In genomic region chr1:180309338-180309737, GRCh38 we compare ENCODE assay signal across 10 cellular contexts.
DNase-seq lines count a peak whose midpoint lies in the region; ATAC-seq and TF ChIP-seq lines count a peak whose summit lies in the region.
"Had no signal": no experiment of that assay in that cellular context is flagged by ENCODE, and none has a peak within 500 bp of the region (broad histone marks: within the 10 kb centered on the region; RNA-seq: fewer than 3 reads in every experiment).

No MANE protein-coding gene starts in this region.

- POLR2A ChIA-PET in WTC11 (lab: Charles Lee): no interaction called here

- H3K9me3 Mint-ChIP-seq in WTC11: peaks cover 16% of the 10 kb centered on the region
- peaks cover 9% of the 10 kb centered on the region for H3K9me3 Mint-ChIP-seq in activated naive CD4-positive, alpha-beta T cell treated with anti-CD3 and anti-CD28 coated beads, Interleukin-2, amount 10 ng/mL, durations not matched to agents 7 days and 5 days
- H3K9me3 Mint-ChIP-seq in activated naive CD4-positive, alpha-beta T cell treated with anti-CD3 and anti-CD28 coated beads for 36 hours: peaks cover 10% of the 10 kb centered on the region

- no peak overlapping the region for H3K4me3 Mint-ChIP-seq in WTC11
- H3K4me3 Mint-ChIP-seq in activated naive CD4-positive, alpha-beta T cell treated with anti-CD3 and anti-CD28 coated beads, Interleukin-2, amount 10 ng/mL, durations not matched to agents 7 days and 5 days: no peak overlapping the region
- H3K4me3 Mint-ChIP-seq in activated naive CD4-positive, alpha-beta T cell treated with anti-CD3 and anti-CD28 coated beads for 36 hours: no peak overlapping the region

- no peak for ATAC-seq in WTC11

- TF ChIP-seq CTCF in WTC11 (IDR thresholded peaks at IDR 0.05): no peak

- H3K27ac Mint-ChIP-seq in WTC11: peak overlapping the region; percentile 85
- no peak overlapping the region for H3K27ac Mint-ChIP-seq in activated naive CD4-positive, alpha-beta T cell treated with anti-CD3 and anti-CD28 coated beads, Interleukin-2, amount 10 ng/mL, durations not matched to agents 7 days and 5 days
- no peak overlapping the region for H3K27ac Mint-ChIP-seq in activated naive CD4-positive, alpha-beta T cell treated with anti-CD3 and anti-CD28 coated beads for 36 hours

- no peaks in the 10 kb centered on the region for H3K36me3 Mint-ChIP-seq in WTC11
- peaks cover 13% of the 10 kb centered on the region for H3K36me3 Mint-ChIP-seq in activated naive CD4-positive, alpha-beta T cell treated with anti-CD3 and anti-CD28 coated beads, Interleukin-2, amount 10 ng/mL, durations not matched to agents 7 days and 5 days
- peaks cover 34% of the 10 kb centered on the region for H3K36me3 Mint-ChIP-seq in activated naive CD4-positive, alpha-beta T cell treated with anti-CD3 and anti-CD28 coated beads for 36 hours (ENCODE audit: low read depth)

- H3K27me3 Mint-ChIP-seq in WTC11 (ENCODE audit: low read depth): no peaks in the 10 kb centered on the region
- H3K27me3 Mint-ChIP-seq in activated naive CD4-positive, alpha-beta T cell treated with anti-CD3 and anti-CD28 coated beads, Interleukin-2, amount 10 ng/mL, durations not matched to agents 7 days and 5 days: no peaks in the 10 kb centered on the region
- H3K27me3 Mint-ChIP-seq in activated naive CD4-positive, alpha-beta T cell treated with anti-CD3 and anti-CD28 coated beads for 36 hours (ENCODE audit: low read depth): no peaks in the 10 kb centered on the region

- DNase-seq in HCEC 1CT: peak; percentile 61
- DNase-seq in WTC11 (ENCODE audit: low spot score): no peak
- peak; percentile 31 for DNase-seq in hepatic stellate cell (ENCODE audit: low spot score)
- DNase-seq in stromal cell of bone marrow (ENCODE audit: low read depth): peak; percentile 34
- no peak for DNase-seq in activated naive CD4-positive, alpha-beta T cell treated with anti-CD3 and anti-CD28 coated beads, Interleukin-2, amount 10 ng/mL, durations not matched to agents 7 days and 5 days
- DNase-seq in dermis blood vessel endothelial cell: no peak
- DNase-seq in activated naive CD4-positive, alpha-beta T cell treated with anti-CD3 and anti-CD28 coated beads for 36 hours: no peak
- DNase-seq: activated CD4-positive, alpha-beta T cell treated with anti-CD3 and anti-CD28 coated beads for 48 hours; Kasumi-1; stimulated activated CD4-positive, alpha-beta T cell treated with anti-CD3 and anti-CD28 coated beads, Interleukin-15, amount 100 ng/mL, for 24 hours had no signal

- peaks cover 11% of the 10 kb centered on the region for H3K4me1 Mint-ChIP-seq in WTC11
- H3K4me1 Mint-ChIP-seq in activated naive CD4-positive, alpha-beta T cell treated with anti-CD3 and anti-CD28 coated beads, Interleukin-2, amount 10 ng/mL, durations not matched to agents 7 days and 5 days: no peaks in the 10 kb centered on the region
- no peaks in the 10 kb centered on the region for H3K4me1 Mint-ChIP-seq in activated naive CD4-positive, alpha-beta T cell treated with anti-CD3 and anti-CD28 coated beads for 36 hours (ENCODE audit: low read depth)

- intact Hi-C loops in activated naive CD4-positive, alpha-beta T cell treated with anti-CD3 and anti-CD28 coated beads for 36 hours (cut with micrococcal nuclease): no loop called here

- CTCF ChIA-PET in WTC11 (lab: Charles Lee): interaction anchor here (0.8 kb wide), 1 partner anchor 121 kb away, joined by 3 read pairs; no protein-coding TSS in a partner anchor
- CTCF ChIA-PET in activated naive CD4-positive, alpha-beta T cell treated with anti-CD3 and anti-CD28 coated beads, Interleukin-2, amount 10 ng/mL, durations not matched to agents 7 days and 5 days (lab: Charles Lee): interaction anchor here (0.6 to 1.0 kb wide), 2 partner anchors 45 to 50 kb away, joined by 3 read pairs; no protein-coding TSS in a partner anchor
- CTCF ChIA-PET in activated naive CD4-positive, alpha-beta T cell treated with anti-CD3 and anti-CD28 coated beads for 36 hours (lab: Charles Lee): interaction anchor here (0.6 kb wide), 1 partner anchor 169 kb away, joined by 3 read pairs; no protein-coding TSS in a partner anchor

TF ChIP-seq in WTC11, 78 proteins besides CTCF, POLR2A, EP300 and RAD21 (continues in another document):
- TF ChIP-seq, protein P1, sequence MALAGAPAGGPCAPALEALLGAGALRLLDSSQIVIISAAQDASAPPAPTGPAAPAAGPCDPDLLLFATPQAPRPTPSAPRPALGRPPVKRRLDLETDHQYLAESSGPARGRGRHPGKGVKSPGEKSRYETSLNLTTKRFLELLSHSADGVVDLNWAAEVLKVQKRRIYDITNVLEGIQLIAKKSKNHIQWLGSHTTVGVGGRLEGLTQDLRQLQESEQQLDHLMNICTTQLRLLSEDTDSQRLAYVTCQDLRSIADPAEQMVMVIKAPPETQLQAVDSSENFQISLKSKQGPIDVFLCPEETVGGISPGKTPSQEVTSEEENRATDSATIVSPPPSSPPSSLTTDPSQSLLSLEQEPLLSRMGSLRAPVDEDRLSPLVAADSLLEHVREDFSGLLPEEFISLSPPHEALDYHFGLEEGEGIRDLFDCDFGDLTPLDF (CRISPR knock-in tag; IDR thresholded peaks at IDR 0.05): no peak
- TF ChIP-seq ZNF121 (CRISPR knock-in tag; IDR thresholded peaks at IDR 0.05): no peak
- no peak for TF ChIP-seq NR3C1 (CRISPR knock-in tag; conservative IDR thresholded peaks at IDR 0.05; ENCODE audit: low read depth)
- TF ChIP-seq NR1H2 (CRISPR knock-in tag; IDR thresholded peaks at IDR 0.05): no peak
- no peak for TF ChIP-seq JUN (CRISPR knock-in tag; IDR thresholded peaks at IDR 0.05)
- no peak for TF ChIP-seq AR (CRISPR knock-in tag; IDR thresholded peaks at IDR 0.05)
- TF ChIP-seq IRF2 (CRISPR knock-in tag; IDR thresholded peaks at IDR 0.05; ENCODE audit: borderline replicate concordance, low read depth): no peak
- no peak for TF ChIP-seq ETV6 (CRISPR knock-in tag; IDR thresholded peaks at IDR 0.05)
- TF ChIP-seq, protein P2, sequence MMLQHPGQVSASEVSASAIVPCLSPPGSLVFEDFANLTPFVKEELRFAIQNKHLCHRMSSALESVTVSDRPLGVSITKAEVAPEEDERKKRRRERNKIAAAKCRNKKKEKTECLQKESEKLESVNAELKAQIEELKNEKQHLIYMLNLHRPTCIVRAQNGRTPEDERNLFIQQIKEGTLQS (CRISPR knock-in tag; conservative IDR thresholded peaks at IDR 0.05): no peak
- no peak for TF ChIP-seq GRHL2 (CRISPR knock-in tag; IDR thresholded peaks at IDR 0.05; ENCODE audit: insufficient replicate concordance, severe bottlenecking)
- TF ChIP-seq ZNF317 (CRISPR knock-in tag; IDR thresholded peaks at IDR 0.05; ENCODE audit: borderline replicate concordance, low read depth): no peak
- TF ChIP-seq MLX (CRISPR knock-in tag; IDR thresholded peaks at IDR 0.05): no peak
- TF ChIP-seq SMAD4 (CRISPR knock-in tag; IDR thresholded peaks at IDR 0.05): no peak
- no peak for TF ChIP-seq FOXP1 (CRISPR knock-in tag; IDR thresholded peaks at IDR 0.05; ENCODE audit: borderline replicate concordance)
- TF ChIP-seq ZNF396 (CRISPR knock-in tag; IDR thresholded peaks at IDR 0.05; ENCODE audit: borderline replicate concordance): no peak
- TF ChIP-seq NR2C2 (CRISPR knock-in tag; IDR thresholded peaks at IDR 0.05): no peak
- no peak for TF ChIP-seq ZBTB43 (CRISPR knock-in tag; IDR thresholded peaks at IDR 0.05)
- TF ChIP-seq ZNF232 (CRISPR knock-in tag; IDR thresholded peaks at IDR 0.05): no peak

Comparison
In these comparisons a context has a peak if more than half of its experiments do, and no peak if none do; other contexts are left out.
1. DNase-seq: peak in HCEC 1CT (single experiment), hepatic stellate cell (single experiment) and stromal cell of bone marrow (single experiment); none in WTC11 (single experiment), activated naive CD4-positive, alpha-beta T cell treated with anti-CD3 and anti-CD28 coated beads, Interleukin-2, amount 10 ng/mL, durations not matched to agents 7 days and 5 days (single experiment), dermis blood vessel endothelial cell (single experiment) and activated naive CD4-positive, alpha-beta T cell treated with anti-CD3 and anti-CD28 coated beads for 36 hours (single experiment).